In genomic region chr6:150254671-150255228, GRCh38 we compare ENCODE assay signal across 28 cellular contexts.
A peak's percentile ranks its signal among the peaks of the same experiment; 100 is the strongest.
DNase-seq lines count a peak whose midpoint lies in the region; ATAC-seq, FAIRE-seq and TF ChIP-seq lines count a peak whose summit lies in the region.
"Had no signal": no experiment of that assay in that cellular context is flagged by ENCODE, and none has a peak within 500 bp of the region (broad histone marks: within the 10 kb centered on the region; RNA-seq: fewer than 3 reads in every experiment).

No MANE protein-coding gene starts in this region.

- H3K9me2 ChIP-seq in Karpas-422 (replicated peaks; ENCODE audit: insufficient read depth, low read length): no peaks in the 10 kb centered on the region

- H3K27ac ChIP-seq in astrocyte (ENCODE audit: low read depth, low read length): no peak overlapping the region
- no peak overlapping the region for H3K27ac ChIP-seq in mesenchymal stem cell (ENCODE audit: low read length, poor library complexity, severe bottlenecking)
- H3K27ac ChIP-seq in body of pancreas: no peak overlapping the region
- H3K27ac ChIP-seq in Karpas-422 (ENCODE audit: low read length): no peak overlapping the region
- H3K27ac ChIP-seq: BLaER1, coronary artery, lower lobe of right lung, neural progenitor cell, uterus had no signal

- H2AFZ ChIP-seq in astrocyte (ENCODE audit: low read depth, low read length) (no peak overlapping the region), mesenchymal stem cell (ENCODE audit: low read depth, low read length) (no peak overlapping the region), Karpas-422 (ENCODE audit: low read length) (no peak overlapping the region)
- H2AFZ ChIP-seq: neural progenitor cell had no signal

- no peak overlapping the region for H3K14ac ChIP-seq in mesenchymal stem cell (ENCODE audit: low read length in 2 of 2)

- FAIRE-seq in astrocyte (lab: Jason Lieb, UNC): no peak
- FAIRE-seq: GM18507, H1, kidney had no signal

- H3K27me3 ChIP-seq in astrocyte (ENCODE audit: insufficient read depth, low read length) (no peaks in the 10 kb centered on the region), mesenchymal stem cell (ENCODE audit: control insufficient read depth in 1 of 2, insufficient read depth in 1 of 2, low read length in 2 of 2) (peaks cover 0 to 8% of the 10 kb centered on the region in 2 experiments), body of pancreas (no peaks in the 10 kb centered on the region), Karpas-422 (ENCODE audit: low read length) (no peaks in the 10 kb centered on the region)
- H3K27me3 ChIP-seq: BLaER1, neural progenitor cell, uterus had no signal

- no peak overlapping the region for H4K91ac ChIP-seq in mesenchymal stem cell (ENCODE audit: low read length)

- H2BK120ac ChIP-seq in mesenchymal stem cell (ENCODE audit: low read depth, low read length): no peak overlapping the region

- no peak overlapping the region for H3K27ac Mint-ChIP-seq in activated T-cell treated with anti-CD3 and anti-CD28 coated beads, Interleukin-2, amount 50 U/mL, for 72 hours
- no peak overlapping the region for H3K27ac Mint-ChIP-seq in astrocyte (ENCODE audit: unreplicated experiment)
- H3K27ac Mint-ChIP-seq in stimulated activated naive CD8-positive, alpha-beta T cell treated with anti-CD3 and anti-CD28 coated beads, Interleukin-15, amount 100 ng/mL, for 72 hours: no peak overlapping the region
- H3K27ac Mint-ChIP-seq: activated B cell treated with CpG ODN at 0.5 μM for 24 hours, neural progenitor cell, progenitor cell of endocrine pancreas had no signal

- intact Hi-C loops in body of pancreas (cut with DNase I): no loop called here

- no peak overlapping the region for H2AK5ac ChIP-seq in mesenchymal stem cell (ENCODE audit: low read length, severe bottlenecking)

- H3K4me2 ChIP-seq in astrocyte (ENCODE audit: low read length): no peak overlapping the region
- H3K4me2 ChIP-seq in mesenchymal stem cell (ENCODE audit: low read length, poor library complexity, severe bottlenecking): no peak overlapping the region
- H3K4me2 ChIP-seq in Karpas-422 (ENCODE audit: low read depth, low read length, poor library complexity, severe bottlenecking): no peak overlapping the region
- H3K4me2 ChIP-seq: BLaER1, neural progenitor cell had no signal

- H2BK15ac ChIP-seq in mesenchymal stem cell (ENCODE audit: low read depth, poor library complexity, severe bottlenecking): no peak overlapping the region

- no peak for TF ChIP-seq POLR2A in body of pancreas (IDR thresholded peaks at IDR 0.05)

- no peak overlapping the region for H3K9ac ChIP-seq in astrocyte (ENCODE audit: low read length)
- peak overlapping the region; percentile 28 for H3K9ac ChIP-seq in mesenchymal stem cell (ENCODE audit: low read length)
- no peak overlapping the region for H3K9ac ChIP-seq in Karpas-422 (ENCODE audit: low read length)
- H3K9ac ChIP-seq: BLaER1, neural progenitor cell had no signal

- no peaks in the 10 kb centered on the region for H4K20me1 ChIP-seq in astrocyte (ENCODE audit: insufficient read depth, low read length)
- no peaks in the 10 kb centered on the region for H4K20me1 ChIP-seq in Karpas-422 (ENCODE audit: insufficient read depth, low read depth, low read length)
- H4K20me1 ChIP-seq: BLaER1 had no signal

- no peaks in the 10 kb centered on the region for H3K9me3 ChIP-seq in astrocyte (ENCODE audit: insufficient read depth, low read depth, low read length)
- no peaks in the 10 kb centered on the region for H3K9me3 ChIP-seq in mesenchymal stem cell (ENCODE audit: control insufficient read depth, low read length)
- H3K9me3 ChIP-seq in body of pancreas: no peaks in the 10 kb centered on the region
- no peaks in the 10 kb centered on the region for H3K9me3 ChIP-seq in Karpas-422 (ENCODE audit: low read length)
- H3K9me3 ChIP-seq: lower lobe of right lung, uterus had no signal

- ATAC-seq in activated T-cell treated with anti-CD3 and anti-CD28 coated beads, Interleukin-2, amount 50 U/mL, for 72 hours (replicated peaks in 1 of 2): peak; percentile 64 to 75
- peak; percentile 68 for ATAC-seq in stimulated activated naive CD8-positive, alpha-beta T cell treated with anti-CD3 and anti-CD28 coated beads, Interleukin-15, amount 100 ng/mL, for 72 hours
- ATAC-seq in GM19452 (IDR thresholded peaks at IDR 0.05; ENCODE audit: unreplicated experiment) (no peak), body of pancreas (no peak)
- ATAC-seq: lower lobe of right lung had no signal

- H3K4ac ChIP-seq in mesenchymal stem cell (ENCODE audit: low read depth in 1 of 2, low read length in 2 of 2): no peak overlapping the region

- 93% methylated on average over 3 of the region's 7 CpGs for WGBS in mesenchymal stem cell
- WGBS in body of pancreas, 2 donors: 80 to 83% methylated on average over 7 of the region's 7 CpGs

- H3K36me3 ChIP-seq in astrocyte (ENCODE audit: insufficient read depth, low read length) (no peaks in the 10 kb centered on the region), mesenchymal stem cell (ENCODE audit: control insufficient read depth in 1 of 2, insufficient read depth in 2 of 2, low read depth in 1 of 2, low read length in 2 of 2) (no peaks in the 10 kb centered on the region), body of pancreas (replicated peaks in 1 of 2; ENCODE audit: insufficient read depth in 1 of 2, low read depth in 2 of 2) (no peaks in the 10 kb centered on the region), Karpas-422 (ENCODE audit: insufficient read depth, low read length) (no peaks in the 10 kb centered on the region)
- H3K36me3 ChIP-seq: lower lobe of right lung, neural progenitor cell, uterus had no signal

- peaks cover 66% of the 10 kb centered on the region for H3K27me3 Mint-ChIP-seq in activated T-cell treated with anti-CD3 and anti-CD28 coated beads, Interleukin-2, amount 50 U/mL, for 72 hours (ENCODE audit: low read depth)
- no peaks in the 10 kb centered on the region for H3K27me3 Mint-ChIP-seq in astrocyte (ENCODE audit: low read depth, unreplicated experiment)
- H3K27me3 Mint-ChIP-seq in stimulated activated naive CD8-positive, alpha-beta T cell treated with anti-CD3 and anti-CD28 coated beads, Interleukin-15, amount 100 ng/mL, for 72 hours: peaks cover 50% of the 10 kb centered on the region

- no peak overlapping the region for H2BK5ac ChIP-seq in mesenchymal stem cell (ENCODE audit: low read depth, low read length, poor library complexity, severe bottlenecking)

- DNase-seq in activated T-cell treated with anti-CD3 and anti-CD28 coated beads, Interleukin-2, amount 50 U/mL, for 72 hours: peak; percentile 14 to 34
- DNase-seq in activated T-cell treated with anti-CD3 and anti-CD28 coated beads for 4 hours (no peak), astrocyte (ENCODE audit: low read depth) (peak; percentile 59), mesenchymal stem cell (no peak), body of pancreas (no peak), Karpas-422 (no peak)
- no peak for DNase-seq in stimulated activated naive CD8-positive, alpha-beta T cell treated with anti-CD3 and anti-CD28 coated beads, Interleukin-15, amount 100 ng/mL, for 72 hours
- DNase-seq: activated B cell treated with CpG ODN at 0.5 μM for 24 hours; activated CD4-positive, alpha-beta T cell treated with anti-CD3 and anti-CD28 coated beads, Interleukin-2, amount 50 U/mL, for 48 hours; activated gamma-delta T cell; DMS79 treated with DMSO at 0.1 percent for 48 hours; kidney; lower lobe of right lung; NCI-H1048; NCI-H187; NCI-H2227 treated with DMSO at 0.1 percent for 48 hours; NCI-H82; stimulated activated CD4-positive, alpha-beta T cell treated with anti-CD3 and anti-CD28 coated beads, Interleukin-2, amount 100 ng/mL, for 24 hours; T1000; uterus had no signal

- H2BK12ac ChIP-seq in mesenchymal stem cell (ENCODE audit: low read length in 2 of 2): no peak overlapping the region

- peaks cover 4 to 5% of the 10 kb centered on the region in 2 donors for H3K36me3 Mint-ChIP-seq in activated T-cell treated with anti-CD3 and anti-CD28 coated beads, Interleukin-2, amount 50 U/mL, for 72 hours (ENCODE audit: insufficient read depth in 2 of 2)
- peaks cover 2% of the 10 kb centered on the region for H3K36me3 Mint-ChIP-seq in astrocyte (ENCODE audit: low read depth, unreplicated experiment)
- H3K36me3 Mint-ChIP-seq: neural progenitor cell had no signal

- peaks cover 54% of the 10 kb centered on the region for H3K4me1 Mint-ChIP-seq in activated T-cell treated with anti-CD3 and anti-CD28 coated beads, Interleukin-2, amount 50 U/mL, for 72 hours (ENCODE audit: low read depth)
- H3K4me1 Mint-ChIP-seq in astrocyte (ENCODE audit: low read depth, unreplicated experiment): peaks cover 29% of the 10 kb centered on the region
- H3K4me1 Mint-ChIP-seq in stimulated activated naive CD8-positive, alpha-beta T cell treated with anti-CD3 and anti-CD28 coated beads, Interleukin-15, amount 100 ng/mL, for 72 hours: peaks cover 27% of the 10 kb centered on the region
- H3K4me1 Mint-ChIP-seq: activated B cell treated with CpG ODN at 0.5 μM for 24 hours had no signal

- no peak for TF ChIP-seq CTCF in astrocyte (IDR thresholded peaks at IDR 0.05; ENCODE audit: insufficient read depth, low read depth, low read length)
- no peak for TF ChIP-seq CTCF in body of pancreas (IDR thresholded peaks at IDR 0.05)

- no peak overlapping the region for H3K23ac ChIP-seq in mesenchymal stem cell (ENCODE audit: low read length in 2 of 2)

- H3K4me3 Mint-ChIP-seq in activated T-cell treated with anti-CD3 and anti-CD28 coated beads, Interleukin-2, amount 50 U/mL, for 72 hours: peak overlapping the region in 1 of 2 donors; percentile 0
- no peak overlapping the region for H3K4me3 Mint-ChIP-seq in astrocyte (ENCODE audit: unreplicated experiment)
- no peak overlapping the region for H3K4me3 Mint-ChIP-seq in stimulated activated naive CD8-positive, alpha-beta T cell treated with anti-CD3 and anti-CD28 coated beads, Interleukin-15, amount 100 ng/mL, for 72 hours
- H3K4me3 Mint-ChIP-seq: activated B cell treated with CpG ODN at 0.5 μM for 24 hours, neural progenitor cell had no signal

- no peak overlapping the region for H4K8ac ChIP-seq in mesenchymal stem cell (ENCODE audit: low read length)

- no peak overlapping the region for H3K18ac ChIP-seq in mesenchymal stem cell (ENCODE audit: low read depth in 1 of 2, low read length in 2 of 2)

- H3K79me1 ChIP-seq in mesenchymal stem cell (replicated peaks; ENCODE audit: low read length, poor library complexity, severe bottlenecking): no peaks in the 10 kb centered on the region

- H3K79me2 ChIP-seq in astrocyte (ENCODE audit: insufficient read depth, low read length): no peaks in the 10 kb centered on the region
- no peaks in the 10 kb centered on the region for H3K79me2 ChIP-seq in Karpas-422 (ENCODE audit: low read length)

- no peaks in the 10 kb centered on the region for H3K9me3 Mint-ChIP-seq in activated T-cell treated with anti-CD3 and anti-CD28 coated beads, Interleukin-2, amount 50 U/mL, for 72 hours
- no peaks in the 10 kb centered on the region for H3K9me3 Mint-ChIP-seq in astrocyte (ENCODE audit: unreplicated experiment)
- peaks cover 0 to 7% of the 10 kb centered on the region in 2 donors for H3K9me3 Mint-ChIP-seq in stimulated activated naive CD8-positive, alpha-beta T cell treated with anti-CD3 and anti-CD28 coated beads, Interleukin-15, amount 100 ng/mL, for 72 hours
- H3K9me3 Mint-ChIP-seq: activated B cell treated with CpG ODN at 0.5 μM for 24 hours, neural progenitor cell had no signal

- H3K4me3 ChIP-seq in astrocyte (ENCODE audit: insufficient read depth, low read depth, low read length) (no peak overlapping the region), mesenchymal stem cell (ENCODE audit: insufficient read depth in 1 of 2, low read depth in 1 of 2, low read length in 2 of 2) (no peak overlapping the region), body of pancreas (no peak overlapping the region), Karpas-422 (ENCODE audit: low read length) (no peak overlapping the region)
- H3K4me3 ChIP-seq: BLaER1, coronary artery, lower lobe of right lung, neural progenitor cell, skin epidermis, uterus had no signal

- H3K4me1 ChIP-seq in astrocyte (ENCODE audit: insufficient read depth, low read length) (peaks cover 21% of the 10 kb centered on the region), mesenchymal stem cell (ENCODE audit: control insufficient read depth, insufficient read depth, low read depth, low read length) (peaks cover 5% of the 10 kb centered on the region), body of pancreas (no peaks in the 10 kb centered on the region), Karpas-422 (ENCODE audit: low read length) (no peaks in the 10 kb centered on the region)
- H3K4me1 ChIP-seq: BLaER1, lower lobe of right lung, neural progenitor cell, uterus had no signal

Comparison
In these comparisons a context has a peak if more than half of its experiments do, and no peak if none do; other contexts are left out.
1. DNase-seq: peak in activated T-cell treated with anti-CD3 and anti-CD28 coated beads, Interleukin-2, amount 50 U/mL, for 72 hours (2 of 2) and astrocyte (single experiment); none in activated T-cell treated with anti-CD3 and anti-CD28 coated beads for 4 hours (single experiment), mesenchymal stem cell (single experiment), stimulated activated naive CD8-positive, alpha-beta T cell treated with anti-CD3 and anti-CD28 coated beads, Interleukin-15, amount 100 ng/mL, for 72 hours (0 of 2), body of pancreas (0 of 4) and Karpas-422 (single experiment).
2. ATAC-seq: peak in activated T-cell treated with anti-CD3 and anti-CD28 coated beads, Interleukin-2, amount 50 U/mL, for 72 hours (2 of 2) and stimulated activated naive CD8-positive, alpha-beta T cell treated with anti-CD3 and anti-CD28 coated beads, Interleukin-15, amount 100 ng/mL, for 72 hours (single experiment); none in GM19452 (single experiment) and body of pancreas (single experiment).